Comparison of ENCODE assay signal across 8 cellular contexts in genomic region chr20:36091561-36092423, GRCh38.
DNase-seq lines count a peak whose midpoint lies in the region; ATAC-seq, FAIRE-seq and TF ChIP-seq lines count a peak whose summit lies in the region.

No MANE protein-coding gene starts in this region.

- H2BK120ac ChIP-seq in neuronal stem cell (ENCODE audit: low read depth, low read length): peak overlapping the region; percentile 99

- H3K9ac ChIP-seq in endothelial cell of umbilical vein (replicated peaks; ENCODE audit: extremely low read depth, insufficient read depth, low read length) (no peak overlapping the region), neuronal stem cell (ENCODE audit: low read depth, low read length, poor library complexity) (peak overlapping the region; percentile 77)

- H2BK5ac ChIP-seq in neuronal stem cell (ENCODE audit: low read length): peak overlapping the region; percentile 66

- POLR2A ChIA-PET in CD8-positive, alpha-beta memory T cell (lab: Charles Lee): no interaction called here
- POLR2A ChIA-PET in endothelial cell of umbilical vein (lab: Charles Lee): no interaction called here

- H2BK15ac ChIP-seq in neuronal stem cell (ENCODE audit: low read length): peak overlapping the region; percentile 94

- peaks cover 14% of the 10 kb centered on the region for H3K27me3 ChIP-seq in CD8-positive, alpha-beta memory T cell (ENCODE audit: insufficient read depth, low read length, poor library complexity, severe bottlenecking)
- peaks cover 6 to 12% of the 10 kb centered on the region in 2 experiments for H3K27me3 ChIP-seq in endothelial cell of umbilical vein (ENCODE audit: control insufficient read depth in 2 of 2, insufficient read depth in 2 of 2, low read length in 2 of 2)
- H3K27me3 ChIP-seq in neuronal stem cell (ENCODE audit: control insufficient read depth in 3 of 3, insufficient read depth in 3 of 3, low read depth in 1 of 3, low read length in 3 of 3): peaks cover 0 to 7% (median 0%) of the 10 kb centered on the region in 3 experiments

- peak overlapping the region; percentile 50 for H2AK5ac ChIP-seq in neuronal stem cell (ENCODE audit: low read depth, low read length)

- H3K27ac Mint-ChIP-seq in CD8-positive, alpha-beta memory T cell: no peak overlapping the region

- DNase-seq in CD8-positive, alpha-beta memory T cell: no peak
- DNase-seq in OCI-M1 (lab: John Stamatoyannopoulos, UW) (peak; percentile 19), endothelial cell of umbilical vein (ENCODE audit: low read depth, low spot score) (no peak), neuronal stem cell (ENCODE audit: low spot score) (peak; percentile 57), GOT3 (lab: John Stamatoyannopoulos, UW) (no peak), NCI-H128 (lab: John Stamatoyannopoulos, UW; ENCODE audit: unreplicated experiment) (no peak), NCI-H187 treated with DMSO at 0.1 percent for 48 hours (lab: John Stamatoyannopoulos, UW) (no peak)

- H2AFZ ChIP-seq in endothelial cell of umbilical vein (ENCODE audit: low read depth, low read length) (peak overlapping the region; percentile 9), neuronal stem cell (ENCODE audit: low read length) (peak overlapping the region; percentile 88)

- H3K14ac ChIP-seq in neuronal stem cell (ENCODE audit: low read length): peak overlapping the region; percentile 63

- H3K4me3 ChIP-seq in CD8-positive, alpha-beta memory T cell (ENCODE audit: low read length): no peak overlapping the region
- H3K4me3 ChIP-seq in endothelial cell of umbilical vein (replicated peaks in 1 of 3; ENCODE audit: insufficient read depth in 1 of 3, low read depth in 1 of 3, low read length in 3 of 3) (peak overlapping the region in 1 of 3 experiments; percentile 47), neuronal stem cell (ENCODE audit: low read length in 2 of 2) (peak overlapping the region; percentile 68 to 98)

- H3K4me1 ChIP-seq in CD8-positive, alpha-beta memory T cell (ENCODE audit: insufficient read depth, low read length): peaks cover 14% of the 10 kb centered on the region
- H3K4me1 ChIP-seq in endothelial cell of umbilical vein (ENCODE audit: control insufficient read depth, extremely low read depth, insufficient read depth, low read length): peaks cover 11% of the 10 kb centered on the region
- H3K4me1 ChIP-seq in neuronal stem cell (ENCODE audit: control insufficient read depth in 2 of 2, insufficient read depth in 1 of 2, low read depth in 1 of 2, low read length in 2 of 2): peaks cover 12 to 16% of the 10 kb centered on the region in 2 donors

- H3K4me1 Mint-ChIP-seq in CD8-positive, alpha-beta memory T cell: peaks cover 11 to 19% (median 11%) of the 10 kb centered on the region in 3 donors

- dilution Hi-C loops in endothelial cell of umbilical vein (cut with MboI; ENCODE audit: extremely low pct_ligation_motif_present, low sequenced_read_pairs): no loop called here

- peak; percentile 24 for FAIRE-seq in endothelial cell of umbilical vein (lab: Jason Lieb, UNC)

- TF ChIP-seq CTCF in endothelial cell of umbilical vein (IDR thresholded peaks at IDR 0.05; ENCODE audit: extremely low read depth in 1 of 2, insufficient read depth in 1 of 2, low read depth in 1 of 2, low read length in 2 of 2): no peak

- H3K36me3 Mint-ChIP-seq in CD8-positive, alpha-beta memory T cell: peaks cover 0 to 3% (median 2%) of the 10 kb centered on the region in 3 donors

- peak overlapping the region; percentile 98 for H3K18ac ChIP-seq in neuronal stem cell (ENCODE audit: low read length)

- peak overlapping the region; percentile 80 for H3K23ac ChIP-seq in neuronal stem cell (ENCODE audit: low read depth, low read length, poor library complexity)

- BruUV-seq in endothelial cell of umbilical vein (replicated peaks; lab: Mats Ljungman, UMichigan): no TSS peak

- H4K8ac ChIP-seq in neuronal stem cell (ENCODE audit: low read depth, low read length): peak overlapping the region; percentile 43

- no peaks in the 10 kb centered on the region for H3K36me3 ChIP-seq in CD8-positive, alpha-beta memory T cell (ENCODE audit: insufficient read depth, low read length)
- H3K36me3 ChIP-seq in endothelial cell of umbilical vein (ENCODE audit: control insufficient read depth in 2 of 2, extremely low read depth in 1 of 2, insufficient read depth in 2 of 2, low read length in 2 of 2): no peaks in the 10 kb centered on the region
- H3K36me3 ChIP-seq in neuronal stem cell (replicated peaks in 1 of 2; ENCODE audit: control insufficient read depth in 2 of 2, insufficient read depth in 2 of 2, low read length in 2 of 2): no peaks in the 10 kb centered on the region

- peak overlapping the region; percentile 90 for H2BK12ac ChIP-seq in neuronal stem cell (ENCODE audit: low read length)

- no peaks in the 10 kb centered on the region for H3K9me3 Mint-ChIP-seq in CD8-positive, alpha-beta memory T cell

- WGBS in neuronal stem cell (ENCODE audit: extremely low coverage in 2 of 2, insufficient read length in 2 of 2, insufficient replicate concordance in 1 of 2), 2 donors: no CpG with 5 or more reads among the region's 47 CpGs

- H3K27me3 Mint-ChIP-seq in CD8-positive, alpha-beta memory T cell: peaks cover 33 to 53% of the 10 kb centered on the region in 2 donors

- H3K4me2 ChIP-seq in endothelial cell of umbilical vein (ENCODE audit: insufficient read depth, low read length) (peak overlapping the region; percentile 19), neuronal stem cell (ENCODE audit: insufficient read depth, low read length, poor library complexity, severe bottlenecking) (peak overlapping the region; percentile 98)

- peak overlapping the region; percentile 38 to 86 (median 61) for H3K4me3 Mint-ChIP-seq in CD8-positive, alpha-beta memory T cell

- no peaks in the 10 kb centered on the region for H4K20me1 ChIP-seq in endothelial cell of umbilical vein (replicated peaks; ENCODE audit: control insufficient read depth, extremely low read depth, insufficient read depth, low read length)

- no peaks in the 10 kb centered on the region for H3K9me3 ChIP-seq in CD8-positive, alpha-beta memory T cell (ENCODE audit: low read length)
- H3K9me3 ChIP-seq in endothelial cell of umbilical vein (replicated peaks; ENCODE audit: control insufficient read depth, insufficient read depth, low read length) (no peaks in the 10 kb centered on the region), neuronal stem cell (replicated peaks in 1 of 2; ENCODE audit: control insufficient read depth in 2 of 2, insufficient read depth in 1 of 2, low read depth in 1 of 2, low read length in 2 of 2) (peaks cover 0 to 2% of the 10 kb centered on the region in 2 donors)

- CTCF ChIA-PET in CD8-positive, alpha-beta memory T cell (lab: Charles Lee): interaction anchor here (1.2 kb wide), 1 partner anchor 99 kb away, joined by 6 read pairs; no protein-coding TSS in a partner anchor
- CTCF ChIA-PET in endothelial cell of umbilical vein (lab: Charles Lee): interaction anchor here (0.6 to 3.7 kb wide), 10 partner anchors 23 to 137 kb away, joined by 3 to 22 read pairs (median 4); partner anchors contain the start of gene SCAND1

- H3K79me1 ChIP-seq in neuronal stem cell (ENCODE audit: low read depth, low read length): peaks cover 8% of the 10 kb centered on the region

- no peaks in the 10 kb centered on the region for H3K79me2 ChIP-seq in endothelial cell of umbilical vein (ENCODE audit: control insufficient read depth, insufficient read depth, low read length)

- H4K91ac ChIP-seq in neuronal stem cell (ENCODE audit: low read depth, low read length, poor library complexity): no peak overlapping the region

- TF ChIP-seq POLR2A in endothelial cell of umbilical vein (IDR thresholded peaks at IDR 0.05; ENCODE audit: low read depth, low read length): no peak

- H3K4ac ChIP-seq in neuronal stem cell (ENCODE audit: low read length): peak overlapping the region; percentile 66

- no peaks in the 10 kb centered on the region for H3K9me1 ChIP-seq in endothelial cell of umbilical vein (replicated peaks; ENCODE audit: control insufficient read depth, extremely low read depth, insufficient read depth, low read length)

- no peak overlapping the region for H3K27ac ChIP-seq in CD8-positive, alpha-beta memory T cell (ENCODE audit: low read depth, low read length)
- H3K27ac ChIP-seq in endothelial cell of umbilical vein (ENCODE audit: insufficient read depth, low read depth, low read length) (no peak overlapping the region), neuronal stem cell (replicated peaks; ENCODE audit: low read length) (peak overlapping the region; percentile 68)

- intact Hi-C loops in endothelial cell of umbilical vein (cut with micrococcal nuclease): loop anchor here (5.0 kb wide), 2 partner anchors 39 to 94 kb away; no protein-coding TSS in a partner anchor

- no peak for ATAC-seq in HG02798 (IDR thresholded peaks at IDR 0.05; ENCODE audit: poor library complexity, unreplicated experiment)

TF ChIP-seq in endothelial cell of umbilical vein, 7 proteins besides CTCF, POLR2A, EP300 and RAD21:
- TF ChIP-seq EZH2 (IDR thresholded peaks at IDR 0.05; ENCODE audit: borderline replicate concordance, low read depth, low read length, severe bottlenecking) (no peak), JUN (IDR thresholded peaks at IDR 0.05; ENCODE audit: borderline replicate concordance, insufficient read depth, insufficient read length, low read depth) (no peak), POLR2AphosphoS5 (IDR thresholded peaks at IDR 0.05; ENCODE audit: insufficient read depth, low read depth, low read length) (no peak), GATA2 (IDR thresholded peaks at IDR 0.05; ENCODE audit: insufficient read depth, insufficient read length, low read depth, low read length) (no peak), MYC (IDR thresholded peaks at IDR 0.05; ENCODE audit: low read depth, low read length) (no peak), FOS (IDR thresholded peaks at IDR 0.05; ENCODE audit: borderline replicate concordance, insufficient read depth, low read length) (no peak)
- TF ChIP-seq, protein P1, sequence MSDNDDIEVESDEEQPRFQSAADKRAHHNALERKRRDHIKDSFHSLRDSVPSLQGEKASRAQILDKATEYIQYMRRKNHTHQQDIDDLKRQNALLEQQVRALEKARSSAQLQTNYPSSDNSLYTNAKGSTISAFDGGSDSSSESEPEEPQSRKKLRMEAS (IDR thresholded peaks at IDR 0.05; ENCODE audit: insufficient read depth, insufficient read length): no peak

Comparison
In these comparisons a context has a peak if more than half of its experiments do, and no peak if none do; other contexts are left out.
1. DNase-seq: peak in OCI-M1 (single experiment) and neuronal stem cell (single experiment); none in CD8-positive, alpha-beta memory T cell (0 of 5), endothelial cell of umbilical vein (single experiment), GOT3 (single experiment), NCI-H128 (single experiment) and NCI-H187 treated with DMSO at 0.1 percent for 48 hours (single experiment).